ENCODE assay signal across 8 cellular contexts in genomic region chr2:157327200-157327599, GRCh38. TPM values are rescaled to one million over a fixed set of nuclear protein-coding genes. Genes with fewer than 3 reads are reported as not detected.
DNase-seq lines count a peak whose midpoint lies in the region; ATAC-seq, FAIRE-seq and TF ChIP-seq lines count a peak whose summit lies in the region.

No MANE protein-coding gene starts in this region.

- DNase-seq in NCI-H1694 treated with DMSO at 0.1 percent for 48 hours (lab: John Stamatoyannopoulos, UW) (peak; percentile 75), NCI-H1694 (lab: John Stamatoyannopoulos, UW) (no peak), H54 (ENCODE audit: insufficient read length, low spot score) (no peak), NCI-H146 treated with DMSO at 0.1 percent for 48 hours (lab: John Stamatoyannopoulos, UW; ENCODE audit: unreplicated experiment) (no peak), GM10248 (ENCODE audit: extremely low spot score) (no peak), COLO829 (ENCODE audit: low spot score) (no peak)
- no peak for DNase-seq in natural killer cell treated with Interleukin-12 subunit alpha and Interleukin-12 subunit beta and Interleukin-15 and Interleukin-18, amount 100 ng/mL, for 72 hours (ENCODE audit: low spot score)

- ATAC-seq in HG03520 (IDR thresholded peaks at IDR 0.05; ENCODE audit: unreplicated experiment) = peak; percentile 32
- ATAC-seq in natural killer cell treated with Interleukin-12 subunit alpha and Interleukin-12 subunit beta and Interleukin-15 and Interleukin-18, amount 100 ng/mL, for 72 hours = peak; percentile 22 to 45

- POLR2A ChIA-PET in GM10248 (lab: Yijun Ruan, JAX) = no interaction called here

- peak overlapping the region; percentile 50 to 94 for H3K27ac Mint-ChIP-seq in natural killer cell treated with Interleukin-12 subunit alpha and Interleukin-12 subunit beta and Interleukin-15 and Interleukin-18, amount 100 ng/mL, for 72 hours

- H3K9me3 Mint-ChIP-seq in natural killer cell treated with Interleukin-12 subunit alpha and Interleukin-12 subunit beta and Interleukin-15 and Interleukin-18, amount 100 ng/mL, for 72 hours = peaks cover 3% of the 10 kb centered on the region

- TF ChIP-seq POLR2A in H54 (IDR thresholded peaks at IDR 0.05; ENCODE audit: low read depth, low read length) = no peak

- no peak for TF ChIP-seq CTCF in GM10248 (IDR thresholded peaks at IDR 0.05; ENCODE audit: control extremely low read depth, extremely low read depth, low read depth, missing control alignments)

- CTCF ChIA-PET in GM10248 (lab: Yijun Ruan, JAX) = interaction anchor here (0.7 to 16.8 kb wide), 52 partner anchors 10 to 697 kb away, joined by 3 to 258 read pairs (median 6); partner anchors contain the start of gene CYTIP

- H3K27me3 Mint-ChIP-seq in natural killer cell treated with Interleukin-12 subunit alpha and Interleukin-12 subunit beta and Interleukin-15 and Interleukin-18, amount 100 ng/mL, for 72 hours = no peaks in the 10 kb centered on the region

- peak; percentile 30 for FAIRE-seq in H54 (lab: Jason Lieb, UNC)

- H3K36me3 Mint-ChIP-seq in natural killer cell treated with Interleukin-12 subunit alpha and Interleukin-12 subunit beta and Interleukin-15 and Interleukin-18, amount 100 ng/mL, for 72 hours = no peaks in the 10 kb centered on the region

- H3K4me1 Mint-ChIP-seq in natural killer cell treated with Interleukin-12 subunit alpha and Interleukin-12 subunit beta and Interleukin-15 and Interleukin-18, amount 100 ng/mL, for 72 hours (ENCODE audit: low read depth in 2 of 2) = peaks cover 31 to 47% of the 10 kb centered on the region in 2 donors

- H3K4me3 Mint-ChIP-seq in natural killer cell treated with Interleukin-12 subunit alpha and Interleukin-12 subunit beta and Interleukin-15 and Interleukin-18, amount 100 ng/mL, for 72 hours = peak overlapping the region; percentile 38

RNA-seq across cellular contexts. Expression of gene ERMN, which starts 1.6 kb away (rescaled TPM):
- 1 to 10 TPM; 7.4 to 8.8 TPM for total RNA-seq in natural killer cell treated with Interleukin-12 subunit alpha and Interleukin-12 subunit beta and Interleukin-15 and Interleukin-18, amount 100 ng/mL, for 72 hours
